ENCODE assay signal across 8 cellular contexts in the genomic region with DNA sequence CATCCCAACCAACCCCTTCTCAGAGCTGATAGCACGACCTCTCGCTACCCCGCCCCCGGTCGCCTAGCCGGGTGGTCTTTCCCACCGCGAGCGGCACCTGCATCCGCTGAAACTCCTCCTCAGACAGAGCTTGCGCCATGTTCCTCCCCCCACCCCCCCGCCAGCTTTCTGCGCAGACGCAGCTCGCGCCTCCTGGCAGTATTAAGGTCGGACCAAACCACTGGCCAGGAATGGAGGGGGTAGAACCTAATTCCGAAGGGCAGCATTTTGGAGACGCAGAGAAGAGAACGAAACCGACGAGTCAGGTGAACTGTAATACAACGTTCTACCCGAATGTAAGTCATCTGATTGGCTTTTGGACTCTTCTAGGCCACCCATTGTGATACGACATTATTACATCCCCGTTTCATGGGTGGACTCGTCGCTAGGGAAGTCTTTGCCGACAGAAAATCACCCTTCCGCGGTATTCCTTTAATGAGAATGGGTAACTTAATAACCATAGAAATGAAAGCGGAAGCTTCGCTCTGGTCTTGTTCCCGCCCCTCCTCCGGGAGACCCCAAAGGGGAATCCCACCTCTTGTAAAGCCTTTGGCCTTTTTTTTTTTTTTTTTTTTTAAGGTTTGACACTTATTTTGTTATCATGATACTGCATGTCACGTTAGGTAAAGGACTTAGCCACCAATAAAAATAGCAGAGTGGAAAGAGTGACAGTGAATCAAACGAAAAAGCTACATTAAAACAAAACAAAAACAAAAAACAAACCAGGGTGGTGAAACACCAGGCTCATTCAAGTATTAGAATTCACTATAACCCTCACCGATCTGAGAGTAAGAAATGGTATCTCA. TPM values are rescaled to one million over a fixed set of nuclear protein-coding genes. Genes with fewer than 3 reads are reported as not detected.
DNase-seq lines count a peak whose midpoint lies in the region; ATAC-seq and TF ChIP-seq lines count a peak whose summit lies in the region.

TSS of gene GRIPAP1 (minus strand) at position 174 of the 845 bp plus-strand sequence. CDS start at position 139, 35 bp downstream.

- H3K9ac ChIP-seq in NT2/D1 (ENCODE audit: insufficient read length, low read depth), result peak within 1 kb of the TSS; percentile 91
- peak within 1 kb of the TSS; percentile 95 for H3K9ac ChIP-seq in endodermal cell (ENCODE audit: extremely low read depth, low read length, poor library complexity, severe bottlenecking)

- peak within 1 kb of the TSS; percentile 99 for H3K27ac ChIP-seq in endodermal cell (ENCODE audit: low read depth, low read length)

- peak within 1 kb of the TSS; percentile 99 for H3K4me3 Mint-ChIP-seq in activated CD8-positive, alpha-beta memory T cell treated with anti-CD3 and anti-CD28 coated beads, Interleukin-2, amount 10 ng/mL, durations not matched to agents 7 days and 5 days
- H3K4me3 Mint-ChIP-seq in endodermal cell, result peak within 1 kb of the TSS; percentile 99

- H3K27ac Mint-ChIP-seq in activated CD8-positive, alpha-beta memory T cell treated with anti-CD3 and anti-CD28 coated beads, Interleukin-2, amount 10 ng/mL, durations not matched to agents 7 days and 5 days, result peak within 1 kb of the TSS; percentile 98
- H3K27ac Mint-ChIP-seq in endodermal cell, result peak within 1 kb of the TSS; percentile 97

- H3K27me3 Mint-ChIP-seq in activated CD8-positive, alpha-beta memory T cell treated with anti-CD3 and anti-CD28 coated beads, Interleukin-2, amount 10 ng/mL, durations not matched to agents 7 days and 5 days, result no peaks in the 10 kb centered on the region
- no peaks in the 10 kb centered on the region for H3K27me3 Mint-ChIP-seq in endodermal cell (ENCODE audit: insufficient read depth)

- 0 to 1% methylated on average over 9 to 36 of the region's 38 CpGs for WGBS in endodermal cell (ENCODE audit: insufficient coverage in 1 of 2, insufficient read length in 1 of 2), 2 experiments

- peaks cover 37% of the 10 kb centered on the region for H3K4me1 Mint-ChIP-seq in activated CD8-positive, alpha-beta memory T cell treated with anti-CD3 and anti-CD28 coated beads, Interleukin-2, amount 10 ng/mL, durations not matched to agents 7 days and 5 days
- H3K4me1 Mint-ChIP-seq in endodermal cell, result no peaks in the 10 kb centered on the region

- no peaks in the 10 kb centered on the region for H3K9me3 ChIP-seq in NT2/D1 (ENCODE audit: insufficient read depth, low read length)
- no peaks in the 10 kb centered on the region for H3K9me3 ChIP-seq in endodermal cell (ENCODE audit: control insufficient read depth, low read length)

- no peaks in the 10 kb centered on the region for H3K27me3 ChIP-seq in NT2/D1 (ENCODE audit: insufficient read depth, insufficient read length)
- H3K27me3 ChIP-seq in endodermal cell (ENCODE audit: control insufficient read depth, insufficient read depth, low read length, poor library complexity, severe bottlenecking), result no peaks in the 10 kb centered on the region

- DNase-seq in CMK (ENCODE audit: low read depth) (peak; percentile 84), HT1080 (ENCODE audit: low read depth) (peak; percentile 73), NT2/D1 (ENCODE audit: low read depth, low spot score) (peak; percentile 83), endodermal cell (peak; percentile 90), mesenteric fat pad (ENCODE audit: low spot score) (no peak)
- peak; percentile 86 for DNase-seq in activated CD8-positive, alpha-beta memory T cell treated with anti-CD3 and anti-CD28 coated beads, Interleukin-2, amount 10 ng/mL, durations not matched to agents 7 days and 5 days
- DNase-seq in stimulated activated CD8-positive, alpha-beta memory T cell treated with anti-CD3 and anti-CD28 coated beads, Interleukin-15, amount 100 ng/mL, for 24 hours (ENCODE audit: low read depth), result peak; percentile 41

- peaks cover 30% of the 10 kb centered on the region for H3K36me3 ChIP-seq in NT2/D1 (ENCODE audit: insufficient read depth, insufficient read length, low read length)
- H3K36me3 ChIP-seq in endodermal cell (ENCODE audit: control insufficient read depth, insufficient read depth, low read length), result peaks cover 14% of the 10 kb centered on the region

- ATAC-seq in GM19468 (IDR thresholded peaks at IDR 0.05; ENCODE audit: extremely low read depth, unreplicated experiment), result peak; percentile 60
- peak; percentile 83 for ATAC-seq in activated CD8-positive, alpha-beta memory T cell treated with anti-CD3 and anti-CD28 coated beads, Interleukin-2, amount 10 ng/mL, durations not matched to agents 7 days and 5 days

- TF ChIP-seq CTCF in endodermal cell (conservative IDR thresholded peaks at IDR 0.05), result no peak

- peaks cover 2% of the 10 kb centered on the region for H3K9me3 Mint-ChIP-seq in activated CD8-positive, alpha-beta memory T cell treated with anti-CD3 and anti-CD28 coated beads, Interleukin-2, amount 10 ng/mL, durations not matched to agents 7 days and 5 days (ENCODE audit: low read depth)
- H3K9me3 Mint-ChIP-seq in endodermal cell, result peaks cover 55% of the 10 kb centered on the region

- no peaks in the 10 kb centered on the region for H3K4me1 ChIP-seq in NT2/D1 (ENCODE audit: insufficient read depth, insufficient read length)
- H3K4me1 ChIP-seq in endodermal cell (ENCODE audit: control insufficient read depth, insufficient read depth, low read length), result no peaks in the 10 kb centered on the region

- H3K36me3 Mint-ChIP-seq in activated CD8-positive, alpha-beta memory T cell treated with anti-CD3 and anti-CD28 coated beads, Interleukin-2, amount 10 ng/mL, durations not matched to agents 7 days and 5 days, result peaks cover 31% of the 10 kb centered on the region
- peaks cover 17% of the 10 kb centered on the region for H3K36me3 Mint-ChIP-seq in endodermal cell (ENCODE audit: low read depth)

- peak within 1 kb of the TSS; percentile 93 for H3K4me3 ChIP-seq in NT2/D1 (ENCODE audit: insufficient read length, low read depth)
- peak within 1 kb of the TSS; percentile 91 for H3K4me3 ChIP-seq in endodermal cell (ENCODE audit: low read length)

- CTCF ChIA-PET in activated CD8-positive, alpha-beta memory T cell treated with anti-CD3 and anti-CD28 coated beads, Interleukin-2, amount 10 ng/mL, durations not matched to agents 7 days and 5 days (lab: Charles Lee), result interaction anchor here (0.6 to 1.2 kb wide), 4 partner anchors 25 to 371 kb away, joined by 3 to 4 read pairs (median 4); partner anchors contain the start of gene TFE3

RNA-seq across cellular contexts. Expression of gene GRIPAP1, which starts in this region (rescaled TPM):
- 11.9 and 13.9 TPM in 2 replicates for total RNA-seq in HT1080 (2014; rRNA removed; shearing (Covaris generic))
- polyA plus RNA-seq in HT1080 (2015; cell fraction: cytosol; rRNA removed), result 12.0 and 14.3 TPM in 2 replicates
- 43.5 and 52.1 TPM in 2 replicates for polyA plus RNA-seq in HT1080 (2015; cell fraction: nucleus; rRNA removed)
- 100 to 1,000 TPM; 104 to 126 TPM for total RNA-seq in activated CD8-positive, alpha-beta memory T cell treated with anti-CD3 and anti-CD28 coated beads, Interleukin-2, amount 10 ng/mL, durations not matched to agents 7 days and 5 days
- total RNA-seq in endodermal cell (10 to 100 TPM; 55.9 to 63.1 TPM), mesenteric fat pad (37.6 TPM)
- polyA plus RNA-seq in endodermal cell (2013, experiment 1 of 2), result 45.8 TPM
- polyA plus RNA-seq in endodermal cell (2013, experiment 2 of 2), result 44.2 TPM
